ENCODE assay signal across 13 cellular contexts in genomic region chr2:134431837-134432437, GRCh38.
DNase-seq lines count a peak whose midpoint lies in the region; ATAC-seq and TF ChIP-seq lines count a peak whose summit lies in the region.
"Had no signal": no experiment of that assay in that cellular context is flagged by ENCODE, and none has a peak within 500 bp of the region (broad histone marks: within the 10 kb centered on the region; RNA-seq: fewer than 3 reads in every experiment).

No MANE protein-coding gene starts in this region.

- peak; percentile 50 for DNase-seq in AG08395 (ENCODE audit: low spot score)
- DNase-seq in M059J (ENCODE audit: low read depth): peak; percentile 42
- DNase-seq in cardiac fibroblast (ENCODE audit: low read depth in 2 of 2): peak; percentile 23 to 55
- DNase-seq in right lobe of liver: no peak
- no peak for DNase-seq in left cardiac atrium
- no peak for DNase-seq in GM10248 (ENCODE audit: extremely low spot score)
- DNase-seq in activated naive CD8-positive, alpha-beta T cell treated with anti-CD3 and anti-CD28 coated beads, Interleukin-2, amount 50 U/mL, for 24 hours: no peak
- DNase-seq: activated CD4-positive, alpha-beta T cell treated with anti-CD3 and anti-CD28 coated beads, Interleukin-2, amount 50 U/mL, for 1 hour; AML-193; GF-D8; midbrain; NCI-H1092 treated with DMSO at 0.1 percent for 48 hours had no signal

- H3K36me3 ChIP-seq in right lobe of liver: peaks cover 0 to 9% (median 0%) of the 10 kb centered on the region in 4 donors

- H3K4me1 Mint-ChIP-seq in activated naive CD8-positive, alpha-beta T cell treated with anti-CD3 and anti-CD28 coated beads, Interleukin-2, amount 50 U/mL, for 24 hours: no peaks in the 10 kb centered on the region

- POLR2A ChIA-PET in GM10248 (lab: Yijun Ruan, JAX): no interaction called here

- no peaks in the 10 kb centered on the region for H3K27me3 ChIP-seq in right lobe of liver

- no peaks in the 10 kb centered on the region for H3K27me3 Mint-ChIP-seq in activated naive CD8-positive, alpha-beta T cell treated with anti-CD3 and anti-CD28 coated beads, Interleukin-2, amount 50 U/mL, for 24 hours

- no peak overlapping the region for H3K27ac Mint-ChIP-seq in activated naive CD8-positive, alpha-beta T cell treated with anti-CD3 and anti-CD28 coated beads, Interleukin-2, amount 50 U/mL, for 24 hours

- H3K27ac ChIP-seq in right lobe of liver: peak overlapping the region; percentile 12 to 96 (median 87)

- no peaks in the 10 kb centered on the region for H3K9me3 ChIP-seq in right lobe of liver

- CTCF ChIA-PET in GM10248 (lab: Yijun Ruan, JAX): interaction anchor here (0.6 to 6.5 kb wide), 7 partner anchors 9 to 588 kb away, joined by 3 to 43 read pairs (median 4); no protein-coding TSS in a partner anchor

- H3K4me3 Mint-ChIP-seq in activated naive CD8-positive, alpha-beta T cell treated with anti-CD3 and anti-CD28 coated beads, Interleukin-2, amount 50 U/mL, for 24 hours: no peak overlapping the region

- peaks cover 15% of the 10 kb centered on the region for H3K36me3 Mint-ChIP-seq in activated naive CD8-positive, alpha-beta T cell treated with anti-CD3 and anti-CD28 coated beads, Interleukin-2, amount 50 U/mL, for 24 hours (ENCODE audit: low read depth)

- H3K4me1 ChIP-seq in right lobe of liver: peaks cover 0 to 44% (median 14%) of the 10 kb centered on the region in 4 donors

- TF ChIP-seq POLR2A in right lobe of liver (IDR thresholded peaks at IDR 0.05): no peak

- intact Hi-C loops in right lobe of liver (cut with DNase I): no loop called here
- intact Hi-C loops in left cardiac atrium (cut with DNase I): no loop called here

- 78% methylated on average over 1 of the region's 2 CpGs for WGBS in right lobe of liver (ENCODE audit: insufficient coverage, low coverage, low lambda C conversion rate, missing lambda C conversion rate)

- ATAC-seq in right lobe of liver (peak in 1 of 4 donors; percentile 14), left cardiac atrium (no peak), GM21528 (IDR thresholded peaks at IDR 0.05; ENCODE audit: low FRiP score, unreplicated experiment) (no peak)
- ATAC-seq in activated naive CD8-positive, alpha-beta T cell treated with anti-CD3 and anti-CD28 coated beads, Interleukin-2, amount 50 U/mL, for 24 hours: no peak

- H3K9me3 Mint-ChIP-seq in activated naive CD8-positive, alpha-beta T cell treated with anti-CD3 and anti-CD28 coated beads, Interleukin-2, amount 50 U/mL, for 24 hours: no peaks in the 10 kb centered on the region

- TF ChIP-seq CTCF in cardiac fibroblast (IDR thresholded peaks at IDR 0.05; ENCODE audit: low read depth, low read length) (no peak), right lobe of liver (IDR thresholded peaks at IDR 0.05) (no peak), GM10248 (IDR thresholded peaks at IDR 0.05; ENCODE audit: control extremely low read depth, extremely low read depth, low read depth, missing control alignments) (no peak)

- H3K4me3 ChIP-seq in cardiac fibroblast (replicated peaks in 1 of 2; ENCODE audit: low read depth in 2 of 2, low read length in 2 of 2) (no peak overlapping the region), right lobe of liver (no peak overlapping the region)

Comparison
In these comparisons a context has a peak if more than half of its experiments do, and no peak if none do; other contexts are left out.
1. DNase-seq: peak in AG08395 (single experiment), M059J (single experiment) and cardiac fibroblast (2 of 2); none in right lobe of liver (0 of 3), left cardiac atrium (single experiment), GM10248 (single experiment) and activated naive CD8-positive, alpha-beta T cell treated with anti-CD3 and anti-CD28 coated beads, Interleukin-2, amount 50 U/mL, for 24 hours (single experiment).